ENCODE assay signal across 13 cellular contexts in the genomic region with DNA sequence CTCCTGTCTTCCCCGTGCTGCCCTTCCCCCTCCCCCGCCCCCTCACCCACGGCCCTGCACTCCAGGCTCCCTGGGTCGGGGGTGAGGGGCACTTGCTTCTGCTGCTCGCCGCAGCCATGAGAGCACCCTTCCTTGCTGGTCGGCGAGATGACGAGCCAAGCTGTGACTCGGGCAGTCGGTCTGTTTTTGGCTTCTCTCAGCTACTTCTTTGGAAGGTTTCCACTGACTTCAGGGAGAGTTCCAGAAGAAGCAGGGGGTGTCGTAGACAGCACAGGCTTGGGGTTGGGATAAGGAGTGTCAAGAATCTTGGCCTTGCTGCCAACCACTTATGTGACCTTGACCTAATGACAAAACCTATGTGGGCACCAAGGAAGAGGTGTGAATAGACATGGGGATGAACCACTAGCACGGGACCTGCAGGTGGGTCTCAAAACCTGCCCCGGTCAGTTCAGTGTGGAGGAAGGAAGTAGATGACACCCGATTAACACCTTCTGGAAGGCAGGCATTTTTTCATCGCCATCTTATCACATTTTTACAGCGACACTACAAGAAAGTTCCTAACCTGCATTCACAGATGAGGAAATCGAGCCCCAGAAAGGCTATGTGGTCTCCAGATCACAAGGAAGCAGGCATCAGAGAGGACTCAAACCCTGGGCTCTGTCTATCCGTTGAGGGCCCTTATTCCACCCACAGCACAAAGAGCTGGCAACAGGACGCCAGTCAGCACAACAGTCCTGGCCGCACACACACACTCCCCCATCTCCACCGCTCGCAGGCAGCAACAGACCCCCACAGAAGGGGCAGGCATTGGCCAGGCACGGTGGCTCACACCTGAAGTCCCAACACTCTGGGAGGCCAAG.
DNase-seq lines count a peak whose midpoint lies in the region; TF ChIP-seq lines count a peak whose summit lies in the region.
"Had no signal": no experiment of that assay in that cellular context is flagged by ENCODE, and none has a peak within 500 bp of the region (broad histone marks: within the 10 kb centered on the region; RNA-seq: fewer than 3 reads in every experiment).

No MANE protein-coding gene starts in this region.

- TF ChIP-seq CTCF in fibroblast of lung (conservative IDR thresholded peaks at IDR 0.05 in 1 of 2, IDR thresholded peaks at IDR 0.05 in 1 of 2; ENCODE audit: low read depth in 1 of 2, low read length in 2 of 2) (no peak), mesothelial cell of epicardium (IDR thresholded peaks at IDR 0.05; ENCODE audit: unreplicated experiment) (no peak), type B pancreatic cell (conservative IDR thresholded peaks at IDR 0.05) (no peak)

- no peaks in the 10 kb centered on the region for H3K27me3 Mint-ChIP-seq in T-helper 2 cell treated with Interferon-gamma antibody and Interleukin-4, amounts not matched to agents 5 μg/mL and 100 μg/mL, for 36 hours (ENCODE audit: low read depth)
- H3K27me3 Mint-ChIP-seq in mesothelial cell of epicardium (ENCODE audit: low read depth) (no peaks in the 10 kb centered on the region), type B pancreatic cell (no peaks in the 10 kb centered on the region)
- H3K27me3 Mint-ChIP-seq: T-helper 17 cell had no signal

- DNase-seq in T-helper 2 cell treated with Interferon-gamma antibody and Interleukin-4, amounts not matched to agents 5 μg/mL and 100 μg/mL, for 36 hours (ENCODE audit: low spot score) = no peak
- DNase-seq in T-helper 2 cell = no peak
- peak; percentile 36 to 60 for DNase-seq in fibroblast of lung (ENCODE audit: low read depth in 2 of 2)
- DNase-seq in mesothelial cell of epicardium (ENCODE audit: low spot score in 2 of 2, unreplicated experiment in 2 of 2) = peak in 1 of 2 experiments; percentile 30
- no peak for DNase-seq in type B pancreatic cell (ENCODE audit: extremely low spot score, unreplicated experiment)
- DNase-seq in stimulated activated CD4-positive, alpha-beta T cell treated with anti-CD3 and anti-CD28 coated beads, Interleukin-1b, Interleukin-23, amount 100 ng/mL, for 48 hours = no peak
- DNase-seq in HuH-7 (ENCODE audit: low spot score) = no peak
- DNase-seq in DMS153 treated with DMSO at 0.1 percent for 48 hours (lab: John Stamatoyannopoulos, UW; ENCODE audit: unreplicated experiment) = no peak
- DNase-seq: DMS153, NCI-H146, T-helper 17 cell had no signal

- H3K4me2 ChIP-seq in fibroblast of lung (ENCODE audit: extremely low read depth, insufficient read depth, low read length) = peak overlapping the region; percentile 89

- H3K36me3 ChIP-seq in fibroblast of lung (ENCODE audit: control insufficient read depth, insufficient read depth, low read length) = no peaks in the 10 kb centered on the region
- H3K36me3 ChIP-seq: ascending aorta had no signal

- H3K79me2 ChIP-seq in fibroblast of lung (ENCODE audit: control insufficient read depth, insufficient read depth, low read length) = no peaks in the 10 kb centered on the region

- H3K9me3 ChIP-seq in fibroblast of lung (ENCODE audit: control insufficient read depth, insufficient read depth, low read depth, low read length) = no peaks in the 10 kb centered on the region
- H3K9me3 ChIP-seq: ascending aorta had no signal

- peaks cover 1% of the 10 kb centered on the region for H3K36me3 Mint-ChIP-seq in T-helper 2 cell treated with Interferon-gamma antibody and Interleukin-4, amounts not matched to agents 5 μg/mL and 100 μg/mL, for 36 hours (ENCODE audit: low read depth)
- H3K36me3 Mint-ChIP-seq in mesothelial cell of epicardium = no peaks in the 10 kb centered on the region
- H3K36me3 Mint-ChIP-seq in type B pancreatic cell = no peaks in the 10 kb centered on the region

- peak overlapping the region; percentile 83 for H3K27ac ChIP-seq in fibroblast of lung (ENCODE audit: insufficient read depth, low read length)
- H3K27ac ChIP-seq: 22Rv1, ascending aorta had no signal

- H2AFZ ChIP-seq in fibroblast of lung (ENCODE audit: low read length) = peak overlapping the region; percentile 37

- no peak overlapping the region for H3K4me3 Mint-ChIP-seq in T-helper 2 cell treated with Interferon-gamma antibody and Interleukin-4, amounts not matched to agents 5 μg/mL and 100 μg/mL, for 36 hours
- H3K4me3 Mint-ChIP-seq in mesothelial cell of epicardium = no peak overlapping the region
- H3K4me3 Mint-ChIP-seq in type B pancreatic cell = no peak overlapping the region

- peaks cover 33% of the 10 kb centered on the region for H3K4me1 Mint-ChIP-seq in T-helper 2 cell treated with Interferon-gamma antibody and Interleukin-4, amounts not matched to agents 5 μg/mL and 100 μg/mL, for 36 hours (ENCODE audit: low read depth)
- H3K4me1 Mint-ChIP-seq in mesothelial cell of epicardium (peaks cover 48% of the 10 kb centered on the region), type B pancreatic cell (ENCODE audit: unreplicated experiment) (peaks cover 35% of the 10 kb centered on the region)

- H3K9me3 Mint-ChIP-seq in T-helper 2 cell treated with Interferon-gamma antibody and Interleukin-4, amounts not matched to agents 5 μg/mL and 100 μg/mL, for 36 hours = no peaks in the 10 kb centered on the region
- no peaks in the 10 kb centered on the region for H3K9me3 Mint-ChIP-seq in mesothelial cell of epicardium
- H3K9me3 Mint-ChIP-seq in type B pancreatic cell = no peaks in the 10 kb centered on the region

- H3K4me3 ChIP-seq in fibroblast of lung (replicated peaks in 1 of 4; ENCODE audit: control extremely low read depth in 1 of 4, insufficient read depth in 1 of 4, low read depth in 3 of 4, low read length in 4 of 4) = peak overlapping the region in 2 of 4 experiments; percentile 23 to 44

- peaks cover 16% of the 10 kb centered on the region for H3K4me1 ChIP-seq in fibroblast of lung (ENCODE audit: control insufficient read depth, extremely low read depth, insufficient read depth, low read length)

- peak overlapping the region; percentile 94 for H3K27ac Mint-ChIP-seq in T-helper 2 cell treated with Interferon-gamma antibody and Interleukin-4, amounts not matched to agents 5 μg/mL and 100 μg/mL, for 36 hours
- H3K27ac Mint-ChIP-seq in mesothelial cell of epicardium (peak overlapping the region; percentile 87), type B pancreatic cell (peak overlapping the region; percentile 93)

- H4K20me1 ChIP-seq in fibroblast of lung (ENCODE audit: control insufficient read depth, extremely low read depth, insufficient read depth, low read length) = no peaks in the 10 kb centered on the region

- peak overlapping the region; percentile 29 for H3K9ac ChIP-seq in fibroblast of lung (ENCODE audit: insufficient read depth, low read length)

- H3K27me3 ChIP-seq in fibroblast of lung (ENCODE audit: control insufficient read depth, insufficient read depth, low read length) = no peaks in the 10 kb centered on the region
- H3K27me3 ChIP-seq: ascending aorta had no signal

Comparison
In these comparisons a context has a peak if more than half of its experiments do, and no peak if none do; other contexts are left out.
1. DNase-seq: peak in fibroblast of lung (2 of 2); none in T-helper 2 cell treated with Interferon-gamma antibody and Interleukin-4, amounts not matched to agents 5 μg/mL and 100 μg/mL, for 36 hours (single experiment), T-helper 2 cell (0 of 5), type B pancreatic cell (single experiment), stimulated activated CD4-positive, alpha-beta T cell treated with anti-CD3 and anti-CD28 coated beads, Interleukin-1b, Interleukin-23, amount 100 ng/mL, for 48 hours (single experiment), HuH-7 (single experiment) and DMS153 treated with DMSO at 0.1 percent for 48 hours (single experiment).
2. Peak in every context shown above with its lines, with median percentiles within 50 percentile points of each other: H3K27ac Mint-ChIP-seq.